Comparison of ENCODE assay signal across 8 cellular contexts in genomic region chr5:148687427-148687826, GRCh38. TPM values are rescaled to one million over a fixed set of nuclear protein-coding genes. Genes with fewer than 3 reads are reported as not detected.
DNase-seq lines count a peak whose midpoint lies in the region; ATAC-seq and TF ChIP-seq lines count a peak whose summit lies in the region.

No MANE protein-coding gene starts in this region.

- DNase-seq in AML-193 (lab: John Stamatoyannopoulos, UW) (peak; percentile 53 to 57), PC-3 (peak; percentile 93), foreskin keratinocyte (peak; percentile 14 to 50), COLO829 (ENCODE audit: low spot score) (no peak)
- DNase-seq in stimulated activated CD8-positive, alpha-beta memory T cell treated with anti-CD3 and anti-CD28 coated beads, Interleukin-4, amount 100 ng/mL, for 48 hours = no peak
- no peak for DNase-seq in activated naive CD4-positive, alpha-beta T cell treated with Interleukin-2 at 50 U/mL for 16 hours

- BruUV-seq in PC-3 (replicated peaks; lab: Mats Ljungman, UMichigan) = no TSS peak

- H3K4me1 ChIP-seq in PC-3 (ENCODE audit: insufficient read depth, low read length) = no peaks in the 10 kb centered on the region
- no peaks in the 10 kb centered on the region for H3K4me1 ChIP-seq in foreskin keratinocyte

- H3K27ac ChIP-seq in PC-3 (ENCODE audit: low read length) (no peak overlapping the region), foreskin keratinocyte (no peak overlapping the region)

- ATAC-seq in GM18907 (IDR thresholded peaks at IDR 0.05; ENCODE audit: unreplicated experiment) (peak; percentile 98), HG03064 (IDR thresholded peaks at IDR 0.05; ENCODE audit: low read depth, unreplicated experiment) (peak; percentile 75), PC-3 (peak; percentile 99), foreskin keratinocyte (peak; percentile 94)

- no peaks in the 10 kb centered on the region for H3F3A ChIP-seq in PC-3 (ENCODE audit: low read length, unreplicated experiment)

- peak; percentile 99 for TF ChIP-seq CTCF in PC-3 (conservative IDR thresholded peaks at IDR 0.05; ENCODE audit: low read depth, low read length)
- peak; percentile 82 for TF ChIP-seq CTCF in foreskin keratinocyte (conservative IDR thresholded peaks at IDR 0.05)

- no peak overlapping the region for H2AFZ ChIP-seq in PC-3 (ENCODE audit: low read length)

- H3K4me3 ChIP-seq in PC-3 (ENCODE audit: low read length) = no peak overlapping the region

- POLR2A ChIA-PET in PC-3 (lab: Charles Lee; ENCODE audit: unreplicated experiment) = no interaction called here

- H3K27me3 ChIP-seq in PC-3 (ENCODE audit: low read length) = peaks cover 44% of the 10 kb centered on the region
- H3K27me3 ChIP-seq in foreskin keratinocyte = peaks cover 7% of the 10 kb centered on the region

- no peak overlapping the region for H3K9ac ChIP-seq in PC-3 (ENCODE audit: low read length)

- no peaks in the 10 kb centered on the region for H4K20me1 ChIP-seq in PC-3 (ENCODE audit: low read length)

- H3K9me3 ChIP-seq in PC-3 (ENCODE audit: low read length) = no peaks in the 10 kb centered on the region

- H3K9me2 ChIP-seq in PC-3 (replicated peaks; ENCODE audit: low read length) = no peaks in the 10 kb centered on the region

- H3K4me2 ChIP-seq in PC-3 (ENCODE audit: low read length) = no peak overlapping the region

- H3K79me2 ChIP-seq in PC-3 (ENCODE audit: low read length) = no peaks in the 10 kb centered on the region

- intact Hi-C loops in PC-3 (cut with micrococcal nuclease) = loop anchor here (1.0 to 10.0 kb wide), 3 partner anchors 113 to 243 kb away; no protein-coding TSS in a partner anchor

- CTCF ChIA-PET in PC-3 (lab: Charles Lee) = interaction anchor here (0.6 to 1.1 kb wide), 7 partner anchors 10 to 243 kb away, joined by 3 to 21 read pairs (median 3); no protein-coding TSS in a partner anchor

- H3K36me3 ChIP-seq in PC-3 (ENCODE audit: low read depth, low read length) = no peaks in the 10 kb centered on the region

RNA-seq across cellular contexts. Expression of gene HTR4, which starts 33.1 kb away (rescaled TPM):
- total RNA-seq in PC-3 (2014; rRNA removed) = not detected in 2 replicates
- total RNA-seq in foreskin keratinocyte = not detected in 2 replicates
- polyA plus RNA-seq in foreskin keratinocyte = not detected in 2 replicates

Comparison
In these comparisons a context has a peak if more than half of its experiments do, and no peak if none do; other contexts are left out.
1. DNase-seq: peak in AML-193 (2 of 2), PC-3 (single experiment) and foreskin keratinocyte (2 of 2); none in COLO829 (single experiment), stimulated activated CD8-positive, alpha-beta memory T cell treated with anti-CD3 and anti-CD28 coated beads, Interleukin-4, amount 100 ng/mL, for 48 hours (single experiment) and activated naive CD4-positive, alpha-beta T cell treated with Interleukin-2 at 50 U/mL for 16 hours (single experiment).
2. Peak in every context shown above with its lines, with median percentiles within 50 percentile points of each other: ATAC-seq.